ENCODE assay signal across 8 cellular contexts in the genomic region with DNA sequence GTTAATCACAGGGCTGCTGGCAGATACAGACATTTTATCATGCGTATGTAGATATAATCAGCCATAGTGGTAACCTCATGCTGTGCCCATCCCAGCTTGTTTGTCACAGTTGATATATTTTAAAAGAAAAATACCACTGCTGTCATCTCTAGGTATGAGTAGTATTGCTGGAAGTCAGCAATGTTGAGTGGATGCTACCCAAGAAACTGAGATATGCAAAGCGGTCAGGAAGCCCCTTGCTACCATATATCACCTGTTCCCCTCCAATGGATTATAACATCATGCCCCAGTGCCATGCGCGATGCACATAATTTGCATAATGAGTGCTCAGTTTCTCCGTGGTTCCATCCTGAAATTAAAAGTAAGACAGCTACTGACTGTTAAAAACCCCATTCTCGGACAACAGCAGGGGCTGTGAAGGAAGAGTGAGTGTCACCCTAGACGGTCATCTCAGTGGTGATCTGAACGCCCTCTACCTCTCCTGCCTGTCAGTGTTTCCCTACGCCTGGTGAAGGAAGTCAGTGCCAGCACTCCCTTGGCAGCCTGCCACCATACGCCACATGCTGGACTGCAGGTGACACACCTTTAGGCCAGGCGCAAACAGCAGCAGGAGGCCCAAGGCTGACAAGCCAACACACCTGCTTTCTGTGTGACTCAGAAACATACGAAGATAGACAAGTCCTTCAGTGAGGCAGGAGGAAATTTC. TPM values are rescaled to one million over a fixed set of nuclear protein-coding genes. Genes with fewer than 3 reads are reported as not detected.
DNase-seq lines count a peak whose midpoint lies in the region; ATAC-seq and TF ChIP-seq lines count a peak whose summit lies in the region.

No MANE protein-coding gene starts in this region.

- TF ChIP-seq CTCF in RWPE2 (IDR thresholded peaks at IDR 0.05; ENCODE audit: poor library complexity, severe bottlenecking) (no peak), colonic mucosa (IDR thresholded peaks at IDR 0.05) (no peak), WTC11 (IDR thresholded peaks at IDR 0.05) (no peak)

- no peaks in the 10 kb centered on the region for H3K36me3 Mint-ChIP-seq in WTC11

- H3K4me1 ChIP-seq in RWPE2 (ENCODE audit: insufficient read depth, poor library complexity, severe bottlenecking) (peaks cover 5% of the 10 kb centered on the region), colonic mucosa (peaks cover 5% of the 10 kb centered on the region)

- CTCF ChIA-PET in WTC11 (lab: Charles Lee), result no interaction called here

- in situ Hi-C loops in Caki2 (cut with HindIII; ENCODE audit: low pct_unique_long_range_greater_than_20kb, low sequenced_read_pairs), result no loop called here

- no peaks in the 10 kb centered on the region for H3K9me3 ChIP-seq in RWPE2 (ENCODE audit: severe bottlenecking)
- H3K9me3 ChIP-seq in colonic mucosa, result no peaks in the 10 kb centered on the region

- H3K9me3 Mint-ChIP-seq in WTC11, result no peaks in the 10 kb centered on the region

- no peak overlapping the region for H3K4me3 Mint-ChIP-seq in WTC11

- ATAC-seq in GM19397 (IDR thresholded peaks at IDR 0.05; ENCODE audit: unreplicated experiment), result peak; percentile 63
- ATAC-seq in HG03439 (IDR thresholded peaks at IDR 0.05; ENCODE audit: unreplicated experiment), result peak; percentile 62
- peak; percentile 51 for ATAC-seq in RWPE2 (ENCODE audit: low read depth)
- no peak for ATAC-seq in left cardiac atrium
- ATAC-seq in WTC11, result no peak

- no peak overlapping the region for H3K27ac ChIP-seq in RWPE2 (ENCODE audit: poor library complexity, severe bottlenecking)
- H3K27ac ChIP-seq in colonic mucosa, result peak overlapping the region; percentile 92

- H3K27me3 Mint-ChIP-seq in WTC11 (ENCODE audit: low read depth), result no peaks in the 10 kb centered on the region; the same call in 1 of the 2 replicates

- H3K9ac ChIP-seq in colonic mucosa (ENCODE audit: low read depth in 2 of 2, low read length in 2 of 2), result peak overlapping the region in 1 of 2 donors; percentile 63

- POLR2A ChIA-PET in WTC11 (lab: Charles Lee), result no interaction called here

- no peak overlapping the region for H3K27ac Mint-ChIP-seq in WTC11

- H3K4me3 ChIP-seq in RWPE2 (ENCODE audit: severe bottlenecking) (no peak overlapping the region), colonic mucosa (no peak overlapping the region)

- peaks cover 26% of the 10 kb centered on the region for H3K4me1 Mint-ChIP-seq in WTC11

- intact Hi-C loops in colonic mucosa (cut with DNase I) (loop anchor here (5.0 kb wide), 1 partner anchor 72 kb away; no protein-coding TSS in a partner anchor), left cardiac atrium (cut with DNase I) (no loop called here)

- H3K27me3 ChIP-seq in RWPE2 (ENCODE audit: insufficient read depth, poor library complexity, severe bottlenecking), result no peaks in the 10 kb centered on the region
- no peaks in the 10 kb centered on the region for H3K27me3 ChIP-seq in colonic mucosa

- H3K36me3 ChIP-seq in RWPE2 (ENCODE audit: low read depth) (peaks cover 11% of the 10 kb centered on the region), colonic mucosa (no peaks in the 10 kb centered on the region)

- DNase-seq in Caki2 (ENCODE audit: low read depth) (peak; percentile 58), RWPE2 (ENCODE audit: low spot score) (peak; percentile 79), colonic mucosa (peak; percentile 97), left cardiac atrium (no peak), WTC11 (ENCODE audit: low spot score) (no peak)
- peak; percentile 60 for DNase-seq in stimulated activated CD8-positive, alpha-beta memory T cell treated with anti-CD3 and anti-CD28 coated beads, Interleukin-4, amount 100 ng/mL, for 48 hours

TF ChIP-seq in WTC11, 78 proteins besides CTCF, POLR2A, EP300 and RAD21:
- no peak for TF ChIP-seq NFYB (CRISPR knock-in tag; conservative IDR thresholded peaks at IDR 0.05; ENCODE audit: low read depth)

RNA-seq across cellular contexts. Expression of gene IL10RB, which starts 2.7 kb away (rescaled TPM):
- 64.9 and 71.4 TPM in 2 replicates for total RNA-seq in Caki2 (2014; rRNA removed; shearing (Covaris generic); ENCODE audit: low replicate concordance)
- total RNA-seq in colonic mucosa, result 10 to 100 TPM; 48.0 to 86.3 TPM
- 10 to 100 TPM; 14.9 to 16.7 TPM for total RNA-seq in left cardiac atrium
- total RNA-seq in WTC11 (2021), result 3.7 to 5.1 TPM (median 4.1 TPM) in 3 replicates

RNA-seq across cellular contexts. Expression of gene IFNAR2, which starts 39.2 kb away (rescaled TPM):
- 14.5 and 38.6 TPM in 2 replicates for total RNA-seq in Caki2 (2014; rRNA removed; shearing (Covaris generic); ENCODE audit: low replicate concordance)
- total RNA-seq in colonic mucosa (10 to 100 TPM in 1 of 2 donors, 1 to 10 TPM in 1; 7.0 to 19.5 TPM), left cardiac atrium (10 to 100 TPM; 14.6 to 26.8 TPM), WTC11 (2021) (13.3 to 19.1 TPM (median 16.4 TPM) in 3 replicates)

RNA-seq across cellular contexts. Expression of gene IFNAR1, which starts 55.9 kb away (rescaled TPM):
- total RNA-seq in Caki2 (2014; rRNA removed; shearing (Covaris generic); ENCODE audit: low replicate concordance), result 4.4 and 32.2 TPM in 2 replicates
- 10 to 100 TPM; 32.3 to 62.2 TPM for total RNA-seq in colonic mucosa
- 10 to 100 TPM; 30.7 to 33.1 TPM for total RNA-seq in left cardiac atrium
- total RNA-seq in WTC11 (2021), result 12.2 to 14.6 TPM (median 13.2 TPM) in 3 replicates

Comparison
In these comparisons a context has a peak if more than half of its experiments do, and no peak if none do; other contexts are left out.
1. DNase-seq: peak in Caki2 (single experiment), RWPE2 (single experiment), colonic mucosa (single experiment) and stimulated activated CD8-positive, alpha-beta memory T cell treated with anti-CD3 and anti-CD28 coated beads, Interleukin-4, amount 100 ng/mL, for 48 hours (single experiment); none in left cardiac atrium (single experiment) and WTC11 (single experiment).
2. ATAC-seq: peak in GM19397 (single experiment), HG03439 (single experiment) and RWPE2 (single experiment); none in left cardiac atrium (0 of 2) and WTC11 (single experiment).